In the genomic region with DNA sequence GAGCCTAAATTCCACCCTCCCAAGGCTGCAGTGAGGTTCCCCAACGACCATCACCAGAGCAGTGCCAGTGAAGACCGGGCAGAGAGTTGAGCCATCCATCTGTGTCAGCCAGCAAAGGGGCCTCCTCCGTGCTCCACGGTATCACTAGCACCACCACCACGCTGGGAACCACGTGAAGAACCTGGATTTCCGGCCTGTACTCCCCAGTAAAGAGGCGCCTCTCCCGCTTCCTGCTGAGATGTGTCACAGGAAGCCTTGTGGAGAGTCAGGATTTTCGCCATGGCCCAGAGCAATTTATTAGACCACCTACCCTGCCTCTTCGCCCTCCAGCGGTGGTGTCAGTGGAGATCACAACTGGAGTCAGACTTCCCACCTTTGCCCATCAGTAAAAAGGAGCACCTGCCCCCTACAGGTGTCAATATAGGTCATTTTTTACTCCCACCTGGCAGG, we compare ENCODE assay signal across 20 cellular contexts. TPM values are rescaled to one million over a fixed set of nuclear protein-coding genes. Genes with fewer than 3 reads are reported as not detected.
DNase-seq lines count a peak whose midpoint lies in the region; ATAC-seq, FAIRE-seq and TF ChIP-seq lines count a peak whose summit lies in the region.
"Had no signal": no experiment of that assay in that cellular context is flagged by ENCODE, and none has a peak within 500 bp of the region (broad histone marks: within the 10 kb centered on the region; RNA-seq: fewer than 3 reads in every experiment).

No MANE protein-coding gene starts in this region.

- TF ChIP-seq CTCF in GM13976 (IDR thresholded peaks at IDR 0.05; ENCODE audit: borderline replicate concordance, control extremely low read depth, extremely low read depth, insufficient read depth, missing control alignments): no peak
- TF ChIP-seq CTCF in GM12878 (IDR thresholded peaks at IDR 0.05 in 2 of 3, conservative IDR thresholded peaks at IDR 0.05 in 1 of 3; ENCODE audit: control insufficient read depth in 2 of 3, extremely low read depth in 1 of 3, insufficient read depth in 1 of 3, low read depth in 3 of 3, low read length in 3 of 3): no peak

- peak overlapping the region; percentile 50 for H2AFZ ChIP-seq in GM12878 (ENCODE audit: control insufficient read depth, low read depth, low read length)

- TF ChIP-seq EP300 in GM12878 (IDR thresholded peaks at IDR 0.05; ENCODE audit: borderline replicate concordance in 1 of 2, control insufficient read depth in 1 of 2, low read depth in 2 of 2, low read length in 2 of 2): no peak

- SMC1A ChIA-PET in GM12878 (lab: Charles Lee; ENCODE audit: uncharacterized antibody, unreplicated experiment): no interaction called here

- H3K9me3 ChIP-seq in GM12878 (replicated peaks; ENCODE audit: control insufficient read depth, insufficient read depth, low read length): peaks cover 9% of the 10 kb centered on the region

- no peaks in the 10 kb centered on the region; a peak in 3 of 4 replicates for H3K27me3 ChIP-seq in GM12878 (replicated peaks in 1 of 2; ENCODE audit: control insufficient read depth in 2 of 2, insufficient read depth in 2 of 2, low read length in 1 of 2)

- no TSS peak for BruUV-seq in GM12878 (replicated peaks; lab: Mats Ljungman, UMichigan)

- 53% methylated on average over 12 of the region's 12 CpGs for WGBS in GM12878 (ENCODE audit: insufficient coverage, insufficient replicate concordance, low lambda C conversion rate, missing lambda C conversion rate)

- in situ Hi-C loops in GM13976 (cut with MboI; ENCODE audit: low sequenced_read_pairs, unreplicated experiment) (no loop called here), GM12878 (cut with MboI) (no loop called here)

- CTCF ChIA-PET in GM12878 (lab: Yijun Ruan, JAX): no interaction called here

- H3K9ac ChIP-seq in GM12878 (ENCODE audit: control insufficient read depth, insufficient read depth, low read length): no peak overlapping the region

- ATAC-seq in GM12878 (no peak; the same call in 2 of the 3 replicates), left colon (no peak)

- no peaks in the 10 kb centered on the region for H4K20me1 ChIP-seq in GM12878 (ENCODE audit: control insufficient read depth, insufficient read depth)

- no peaks in the 10 kb centered on the region for H3K79me2 ChIP-seq in GM12878 (ENCODE audit: control insufficient read depth, insufficient read depth, low read length)

- no peak for TF ChIP-seq RAD21 in GM12878 (IDR thresholded peaks at IDR 0.05; ENCODE audit: insufficient read depth, low read depth, low read length)

- POLR2A ChIA-PET in GM12878 (lab: Charles Lee): no interaction called here

- peak overlapping the region; percentile 27; the same call in 1 of the 2 replicates for H3K4me2 ChIP-seq in GM12878 (ENCODE audit: control insufficient read depth, insufficient read depth)

- H3K36me3 ChIP-seq in GM12878 (ENCODE audit: control insufficient read depth in 2 of 2, insufficient read depth in 2 of 2, low read length in 1 of 2): no peaks in the 10 kb centered on the region
- H3K36me3 ChIP-seq: tibial artery had no signal

- intact Hi-C loops in GM12878 (cut with micrococcal nuclease; ENCODE audit: unreplicated experiment) (no loop called here), left colon (cut with DNase I, micrococcal nuclease) (no loop called here)

- H3K27ac ChIP-seq in GM12878 (ENCODE audit: control insufficient read depth, insufficient read depth): no peak overlapping the region
- H3K27ac ChIP-seq: epithelial cell of prostate, tibial artery had no signal

- peaks cover 11% of the 10 kb centered on the region for H3K4me1 ChIP-seq in GM12878 (ENCODE audit: control insufficient read depth, insufficient read depth, low read length)

- H3K4me3 ChIP-seq in GM12878: no peak overlapping the region
- H3K4me3 ChIP-seq: tibial artery had no signal

- peak; percentile 87 for FAIRE-seq in GM12878 (lab: Jason Lieb, UNC)
- FAIRE-seq: GM12892 had no signal

- RAD21 ChIA-PET in GM12878 (lab: Charles Lee; ENCODE audit: unreplicated experiment): no interaction called here

- no peak for TF ChIP-seq POLR2A in GM12878 (IDR thresholded peaks at IDR 0.05; ENCODE audit: low read depth, low read length)

- DNase-seq in GM13976 (ENCODE audit: low spot score) (peak; percentile 27), MV-4-11 (lab: John Stamatoyannopoulos, UW) (peak; percentile 47), GM12878 (ENCODE audit: low read depth, low spot score) (no peak), mesenteric fat pad (ENCODE audit: low spot score) (peak; percentile 64), left colon (no peak), RPMI8226 (no peak), kidney tubule cell (ENCODE audit: low spot score) (no peak)
- DNase-seq in stimulated activated CD4-positive, alpha-beta T cell treated with anti-CD3 and anti-CD28 coated beads, Interleukin-2, amount 100 ng/mL, for 48 hours: no peak
- DNase-seq: activated B cell treated with CpG ODN at 0.5 μM for 24 hours; activated naive CD8-positive, alpha-beta T cell treated with anti-CD3 and anti-CD28 coated beads, Interleukin-2, amount 10 ng/mL, durations not matched to agents 7 days and 5 days; activated T-cell treated with anti-CD3 and anti-CD28 coated beads for 4 hours; central memory CD4-positive, alpha-beta T cell; DMS79 treated with DMSO at 0.1 percent for 48 hours; head of caudate nucleus; NCI-H2171 treated with DMSO at 0.1 percent for 48 hours; tibial artery had no signal

TF ChIP-seq in GM12878, 131 proteins besides CTCF, POLR2A, EP300 and RAD21 (continues in another document):
- TF ChIP-seq, protein P1, sequence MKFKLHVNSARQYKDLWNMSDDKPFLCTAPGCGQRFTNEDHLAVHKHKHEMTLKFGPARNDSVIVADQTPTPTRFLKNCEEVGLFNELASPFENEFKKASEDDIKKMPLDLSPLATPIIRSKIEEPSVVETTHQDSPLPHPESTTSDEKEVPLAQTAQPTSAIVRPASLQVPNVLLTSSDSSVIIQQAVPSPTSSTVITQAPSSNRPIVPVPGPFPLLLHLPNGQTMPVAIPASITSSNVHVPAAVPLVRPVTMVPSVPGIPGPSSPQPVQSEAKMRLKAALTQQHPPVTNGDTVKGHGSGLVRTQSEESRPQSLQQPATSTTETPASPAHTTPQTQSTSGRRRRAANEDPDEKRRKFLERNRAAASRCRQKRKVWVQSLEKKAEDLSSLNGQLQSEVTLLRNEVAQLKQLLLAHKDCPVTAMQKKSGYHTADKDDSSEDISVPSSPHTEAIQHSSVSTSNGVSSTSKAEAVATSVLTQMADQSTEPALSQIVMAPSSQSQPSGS (IDR thresholded peaks at IDR 0.05; ENCODE audit: low read length): no peak

RNA-seq across cellular contexts. Expression of a gene that starts 28.8 kb away (rescaled TPM):
- total RNA-seq in GM12878 (2013; cell fraction: nucleolus; rRNA removed): not detected in 2 replicates
- total RNA-seq in GM12878 (2014; rRNA removed) (0.62 and 0.71 TPM in 2 replicates), GM12878 (2014; rRNA removed; fragmentation: Illumina TruSeq; extraction: Trizol) (0.22 and 0.23 TPM in 2 replicates), GM12878 (2021) (0.90 and 1.1 TPM in 2 replicates), mesenteric fat pad (57.7 TPM), left colon (1 to 10 TPM in 1 of 2 donors, under 1 TPM in 1; 0.24 to 2.3 TPM)
- not detected for polyA plus RNA-seq in GM12878 (2011; ENCODE audit: low read depth)
- polyA plus RNA-seq in GM12878 (2011; rRNA removed) (1.9 and 3.9 TPM in 2 replicates), GM12878 (2014; fragmentation: Illumina TruSeq; extraction: Trizol) (0.28 TPM in 1 of 2 replicates, not detected in the other), GM12878 (2014; fragmentation: Nextera tagmentation; extraction: Ambion mirVana) (not detected), GM12878 (2014; rRNA removed) (0.54 and 0.91 TPM in 2 replicates), GM12878 (2016; fragmentation: Nextera tagmentation; extraction: Ambion mirVana) (under 1 TPM; 0.63 to 0.78 TPM)
- 6.2 and 7.4 TPM in 2 replicates for polyA plus RNA-seq in GM12878 (2011; cell fraction: cytosol; rRNA removed)
- 26.8 and 28.8 TPM in 2 replicates for polyA plus RNA-seq in GM12878 (2011; cell fraction: nucleus; rRNA removed)
- polyA plus RNA-seq in GM12878 (2012): 0.18 and 0.53 TPM in 2 replicates
- 4.3 and 5.9 TPM in 2 replicates for polyA minus RNA-seq in GM12878 (2011; rRNA and poly(A)+ RNA removed)
- 1.6 and 1.9 TPM in 2 replicates for polyA minus RNA-seq in GM12878 (2011; cell fraction: cytosol; rRNA and poly(A)+ RNA removed)
- polyA minus RNA-seq in GM12878 (2011; cell fraction: nucleus; rRNA and poly(A)+ RNA removed): 2.1 and 3.2 TPM in 2 replicates

RNA-seq across cellular contexts. Expression of a gene that starts 43.1 kb away (rescaled TPM):
- total RNA-seq in GM12878 (2013; cell fraction: nucleolus; rRNA removed): not detected in 2 replicates
- total RNA-seq in GM12878 (2014; rRNA removed): not detected in 2 replicates
- total RNA-seq in GM12878 (2014; rRNA removed; fragmentation: Illumina TruSeq; extraction: Trizol): not detected in 2 replicates
- total RNA-seq in GM12878 (2021): not detected in 2 replicates
- polyA plus RNA-seq in GM12878 (2011; ENCODE audit: low read depth): not detected
- polyA plus RNA-seq in GM12878 (2011; rRNA removed): not detected in 2 replicates
- not detected in 2 replicates for polyA plus RNA-seq in GM12878 (2011; cell fraction: cytosol; rRNA removed)
- polyA plus RNA-seq in GM12878 (2011; cell fraction: nucleus; rRNA removed): not detected in 2 replicates
- not detected in 2 replicates for polyA plus RNA-seq in GM12878 (2012)
- not detected in 2 replicates for polyA plus RNA-seq in GM12878 (2014; fragmentation: Illumina TruSeq; extraction: Trizol)
- polyA plus RNA-seq in GM12878 (2014; fragmentation: Nextera tagmentation; extraction: Ambion mirVana): not detected
- polyA plus RNA-seq in GM12878 (2014; rRNA removed): not detected in 2 replicates
- polyA plus RNA-seq in GM12878 (2016; fragmentation: Nextera tagmentation; extraction: Ambion mirVana): not detected
- not detected in 2 replicates for polyA minus RNA-seq in GM12878 (2011; rRNA and poly(A)+ RNA removed)
- polyA minus RNA-seq in GM12878 (2011; cell fraction: cytosol; rRNA and poly(A)+ RNA removed): not detected in 2 replicates
- not detected in 2 replicates for polyA minus RNA-seq in GM12878 (2011; cell fraction: nucleus; rRNA and poly(A)+ RNA removed)
- total RNA-seq in mesenteric fat pad: 0.84 TPM
- total RNA-seq in left colon: not detected
- total RNA-seq: activated B cell treated with CpG ODN at 0.5 μM for 24 hours; activated naive CD8-positive, alpha-beta T cell treated with anti-CD3 and anti-CD28 coated beads, Interleukin-2, amount 10 ng/mL, durations not matched to agents 7 days and 5 days; renal cortical epithelial cell had no signal

RNA-seq across cellular contexts. Expression of a gene that starts 44.5 kb away (rescaled TPM):
- total RNA-seq in GM12878 (2013; cell fraction: nucleolus; rRNA removed): not detected in 2 replicates
- total RNA-seq in GM12878 (2014; rRNA removed): not detected in 2 replicates
- not detected in 2 replicates for total RNA-seq in GM12878 (2014; rRNA removed; fragmentation: Illumina TruSeq; extraction: Trizol)
- total RNA-seq in GM12878 (2021): not detected in 2 replicates
- not detected for polyA plus RNA-seq in GM12878 (2011; ENCODE audit: low read depth)
- not detected in 2 replicates for polyA plus RNA-seq in GM12878 (2011; rRNA removed)
- polyA plus RNA-seq in GM12878 (2011; cell fraction: cytosol; rRNA removed): not detected in 2 replicates
- not detected in 2 replicates for polyA plus RNA-seq in GM12878 (2011; cell fraction: nucleus; rRNA removed)
- not detected in 2 replicates for polyA plus RNA-seq in GM12878 (2012)
- not detected in 2 replicates for polyA plus RNA-seq in GM12878 (2014; fragmentation: Illumina TruSeq; extraction: Trizol)
- not detected for polyA plus RNA-seq in GM12878 (2014; fragmentation: Nextera tagmentation; extraction: Ambion mirVana)
- polyA plus RNA-seq in GM12878 (2014; rRNA removed): not detected in 2 replicates
- not detected for polyA plus RNA-seq in GM12878 (2016; fragmentation: Nextera tagmentation; extraction: Ambion mirVana)
- not detected in 2 replicates for polyA minus RNA-seq in GM12878 (2011; rRNA and poly(A)+ RNA removed)
- not detected in 2 replicates for polyA minus RNA-seq in GM12878 (2011; cell fraction: cytosol; rRNA and poly(A)+ RNA removed)
- not detected in 2 replicates for polyA minus RNA-seq in GM12878 (2011; cell fraction: nucleus; rRNA and poly(A)+ RNA removed)
- total RNA-seq in mesenteric fat pad: 0.10 TPM
- total RNA-seq in left colon: not detected
- total RNA-seq: activated B cell treated with CpG ODN at 0.5 μM for 24 hours; activated naive CD8-positive, alpha-beta T cell treated with anti-CD3 and anti-CD28 coated beads, Interleukin-2, amount 10 ng/mL, durations not matched to agents 7 days and 5 days; renal cortical epithelial cell had no signal
- polyA plus RNA-seq: BJ had no signal

Comparison
In these comparisons a context has a peak if more than half of its experiments do, and no peak if none do; other contexts are left out.
1. DNase-seq: peak in GM13976 (single experiment), MV-4-11 (single experiment) and mesenteric fat pad (single experiment); none in GM12878 (single experiment), left colon (0 of 2), stimulated activated CD4-positive, alpha-beta T cell treated with anti-CD3 and anti-CD28 coated beads, Interleukin-2, amount 100 ng/mL, for 48 hours (0 of 2), RPMI8226 (single experiment) and kidney tubule cell (single experiment).
2. RNA of a gene that starts 28.8 kb away (total RNA-seq): 57.7 TPM in mesenteric fat pad (single experiment); 0.24 to 2.3 TPM in left colon and 0.22 to 1.1 TPM in GM12878; every median in the first group is over 10 times any median in the second.